Comparison of ENCODE assay signal across 30 cellular contexts in the genomic region with DNA sequence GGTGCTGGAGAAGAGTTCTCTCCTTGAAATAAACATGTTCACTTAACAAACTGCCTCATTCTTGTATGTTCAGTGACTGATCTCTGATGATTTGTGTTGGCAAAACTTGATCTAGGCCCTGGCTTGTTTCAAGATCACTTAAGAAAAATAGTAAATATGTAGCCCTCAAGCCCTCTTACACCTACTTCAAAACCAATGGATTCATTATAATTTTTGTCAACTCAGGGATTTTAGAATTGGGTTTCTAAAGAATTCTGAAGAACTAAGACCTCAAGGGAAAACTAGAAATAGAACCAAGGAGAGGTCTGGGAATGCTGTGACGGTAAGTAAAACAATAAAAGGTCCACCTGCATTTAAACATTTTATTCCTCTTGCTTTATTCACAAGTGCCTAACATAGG.
"Had no signal": no experiment of that assay in that cellular context is flagged by ENCODE, and none has a peak within 500 bp of the region (broad histone marks: within the 10 kb centered on the region; RNA-seq: fewer than 3 reads in every experiment).

No MANE protein-coding gene starts in this region.

- H3K9me3 ChIP-seq: adrenal gland, ascending aorta, breast epithelium had no signal

- FAIRE-seq: frontal cortex had no signal

- H3K27me3 ChIP-seq: adrenal gland, ascending aorta, breast epithelium, cardiac muscle cell, dorsolateral prefrontal cortex had no signal

- H3K36me3 ChIP-seq: adrenal gland, ascending aorta, breast epithelium, cardiac muscle cell had no signal

- H3K4me1 ChIP-seq: adrenal gland, ascending aorta, breast epithelium had no signal

- H3K27ac ChIP-seq: adrenal gland, ascending aorta, breast epithelium, cardiac muscle cell, coronary artery, dorsolateral prefrontal cortex had no signal

- ATAC-seq: activated CD4-positive, alpha-beta T cell treated with anti-CD3 and anti-CD28 coated beads for 36 hours; activated CD8-positive, alpha-beta memory T cell treated with anti-CD3 and anti-CD28 coated beads, Interleukin-2, amount 10 ng/mL, durations not matched to agents 7 days and 5 days; activated CD8-positive, alpha-beta T cell treated with anti-CD3 and anti-CD28 coated beads, Interleukin-2, amount 10 ng/mL, durations not matched to agents 7 days and 5 days; activated naive CD8-positive, alpha-beta T cell treated with anti-CD3 and anti-CD28 coated beads, Interleukin-2, amount 50 U/mL, for 24 hours; esophagus mucosa had no signal

- DNase-seq: activated CD4-positive, alpha-beta memory T cell treated with anti-CD3 and anti-CD28 coated beads for 36 hours; activated CD4-positive, alpha-beta T cell treated with anti-CD3 and anti-CD28 coated beads for 36 hours; activated CD4-positive, alpha-beta T cell treated with anti-CD3 and anti-CD28 coated beads, Interleukin-2, amount 10 ng/mL, durations not matched to agents 24 days and 14 days; activated CD4-positive, CD25-positive, alpha-beta regulatory T cell; activated CD4-positive, CD25-positive, alpha-beta regulatory T cell treated with anti-CD3 and anti-CD28 coated beads, Interleukin-2, amount 50 U/mL, for 72 hours; activated CD8-positive, alpha-beta memory T cell treated with anti-CD3 and anti-CD28 coated beads, Interleukin-2, amount 10 ng/mL, durations not matched to agents 7 days and 5 days; activated CD8-positive, alpha-beta memory T cell treated with anti-CD3 and anti-CD28 coated beads, Interleukin-2, amount 50 U/mL, for 4 hours; activated CD8-positive, alpha-beta T cell treated with anti-CD3 and anti-CD28 coated beads, Interleukin-2, amount 10 ng/mL, durations not matched to agents 7 days and 5 days; activated effector memory CD4-positive, alpha-beta T cell treated with anti-CD3 and anti-CD28 coated beads, Interleukin-2, amount 50 U/mL, for 16 hours; activated naive CD4-positive, alpha-beta T cell treated with anti-CD3 and anti-CD28 coated beads for 36 hours; activated naive CD8-positive, alpha-beta T cell treated with anti-CD3 and anti-CD28 coated beads for 36 hours; activated naive CD8-positive, alpha-beta T cell treated with anti-CD3 and anti-CD28 coated beads, Interleukin-2, amount 50 U/mL, for 24 hours; activated T-cell treated with anti-CD3 and anti-CD28 coated beads, Interleukin-2, amount 50 U/mL, for 1 hour; activated T-cell treated with anti-CD3 and anti-CD28 coated beads, Interleukin-2, amount 50 U/mL, for 48 hours; adrenal gland; amygdala; central memory CD4-positive, alpha-beta T cell; cerebellar nuclear complex; dorsolateral prefrontal cortex; effector memory CD4-positive, alpha-beta T cell; endodermal cell; foreskin fibroblast; head of caudate nucleus; T-helper 2 cell had no signal

- H3K4me3 ChIP-seq: adrenal gland, ascending aorta, breast epithelium, cardiac muscle cell, coronary artery, dorsolateral prefrontal cortex had no signal
